8 cellular contexts compared by ENCODE assay signal in genomic region chr10:24882047-24882698, GRCh38.
DNase-seq lines count a peak whose midpoint lies in the region; ATAC-seq and TF ChIP-seq lines count a peak whose summit lies in the region.

No MANE protein-coding gene starts in this region.

- peak overlapping the region; percentile 41 for H3K27ac Mint-ChIP-seq in activated T-helper 17 cell treated with anti-CD3 and anti-CD28 coated beads, Interleukin-2, amount 50 U/mL, for 72 hours
- H3K27ac Mint-ChIP-seq in naive thymus-derived CD8-positive, alpha-beta T cell: peak overlapping the region; percentile 88 to 99 (median 96)
- no peak overlapping the region for H3K27ac Mint-ChIP-seq in WTC11

- no peak for TF ChIP-seq CTCF in WTC11 (IDR thresholded peaks at IDR 0.05)

- H3K4me3 Mint-ChIP-seq in activated T-helper 17 cell treated with anti-CD3 and anti-CD28 coated beads, Interleukin-2, amount 50 U/mL, for 72 hours: peak overlapping the region; percentile 50
- H3K4me3 Mint-ChIP-seq in naive thymus-derived CD8-positive, alpha-beta T cell: peak overlapping the region; percentile 70 to 90 (median 82)
- H3K4me3 Mint-ChIP-seq in WTC11: no peak overlapping the region

- peaks cover 4% of the 10 kb centered on the region for H3K9me3 Mint-ChIP-seq in activated T-helper 17 cell treated with anti-CD3 and anti-CD28 coated beads, Interleukin-2, amount 50 U/mL, for 72 hours
- peaks cover 0 to 3% (median 0%) of the 10 kb centered on the region in 9 donors for H3K9me3 Mint-ChIP-seq in naive thymus-derived CD8-positive, alpha-beta T cell
- H3K9me3 Mint-ChIP-seq in WTC11: no peaks in the 10 kb centered on the region

- peak; percentile 69 for ATAC-seq in GM18505 (IDR thresholded peaks at IDR 0.05; ENCODE audit: unreplicated experiment)
- ATAC-seq in HG03460 (IDR thresholded peaks at IDR 0.05; ENCODE audit: unreplicated experiment): peak; percentile 64
- peak; percentile 70 for ATAC-seq in activated T-helper 17 cell treated with anti-CD3 and anti-CD28 coated beads, Interleukin-2, amount 50 U/mL, for 72 hours (replicated peaks)
- peak; percentile 85 to 90 for ATAC-seq in naive thymus-derived CD8-positive, alpha-beta T cell
- ATAC-seq in WTC11: no peak
- no peak for ATAC-seq in SK-N-SH treated with all-trans-retinoic acid at 6 μM for 48 hours

- POLR2A ChIA-PET in naive thymus-derived CD8-positive, alpha-beta T cell (lab: Charles Lee): interaction anchor here (1.0 to 6.0 kb wide), 8 partner anchors 8 to 260 kb away, joined by 3 to 45 read pairs (median 5); partner anchors contain the start of gene ARHGAP21
- POLR2A ChIA-PET in WTC11 (lab: Charles Lee): no interaction called here

- peak in 9 of 10 donors; percentile 22 to 80 (median 60) for DNase-seq in naive thymus-derived CD8-positive, alpha-beta T cell
- DNase-seq in cerebellum (ENCODE audit: low spot score) (no peak), WTC11 (ENCODE audit: low spot score) (no peak), GF-D8 (lab: John Stamatoyannopoulos, UW) (no peak)

- CTCF ChIA-PET in WTC11 (lab: Charles Lee): no interaction called here

- no peaks in the 10 kb centered on the region for H3K27me3 Mint-ChIP-seq in activated T-helper 17 cell treated with anti-CD3 and anti-CD28 coated beads, Interleukin-2, amount 50 U/mL, for 72 hours
- H3K27me3 Mint-ChIP-seq in naive thymus-derived CD8-positive, alpha-beta T cell: no peaks in the 10 kb centered on the region
- H3K27me3 Mint-ChIP-seq in WTC11 (ENCODE audit: low read depth): no peaks in the 10 kb centered on the region

- peaks cover 12% of the 10 kb centered on the region for H3K4me1 Mint-ChIP-seq in activated T-helper 17 cell treated with anti-CD3 and anti-CD28 coated beads, Interleukin-2, amount 50 U/mL, for 72 hours
- peaks cover 13 to 67% (median 65%) of the 10 kb centered on the region in 4 donors for H3K4me1 Mint-ChIP-seq in naive thymus-derived CD8-positive, alpha-beta T cell
- H3K4me1 Mint-ChIP-seq in WTC11: peaks cover 27% of the 10 kb centered on the region

- no peak for TF ChIP-seq POLR2A in GM18505 (IDR thresholded peaks at IDR 0.05; ENCODE audit: borderline replicate concordance, extremely low read depth, insufficient read depth, insufficient read length)

- H3K36me3 Mint-ChIP-seq in activated T-helper 17 cell treated with anti-CD3 and anti-CD28 coated beads, Interleukin-2, amount 50 U/mL, for 72 hours (ENCODE audit: low read depth): no peaks in the 10 kb centered on the region
- peaks cover 0 to under 1% (median 0%) of the 10 kb centered on the region in 3 donors for H3K36me3 Mint-ChIP-seq in naive thymus-derived CD8-positive, alpha-beta T cell
- no peaks in the 10 kb centered on the region for H3K36me3 Mint-ChIP-seq in WTC11

TF ChIP-seq in WTC11, 78 proteins besides CTCF, POLR2A, EP300 and RAD21 (continues in another document):
- TF ChIP-seq ZNF121 (CRISPR knock-in tag; IDR thresholded peaks at IDR 0.05): no peak
- no peak for TF ChIP-seq ATF1 (CRISPR knock-in tag; IDR thresholded peaks at IDR 0.05)
- no peak for TF ChIP-seq MAX (CRISPR knock-in tag; IDR thresholded peaks at IDR 0.05)
- no peak for TF ChIP-seq NR1H2 (CRISPR knock-in tag; IDR thresholded peaks at IDR 0.05)
- no peak for TF ChIP-seq TP53 (CRISPR knock-in tag; IDR thresholded peaks at IDR 0.05)
- no peak for TF ChIP-seq ELF4 (CRISPR knock-in tag; IDR thresholded peaks at IDR 0.05; ENCODE audit: low read depth)
- TF ChIP-seq GABPB1 (CRISPR knock-in tag; IDR thresholded peaks at IDR 0.05): no peak
- TF ChIP-seq GTF2I (CRISPR knock-in tag; conservative IDR thresholded peaks at IDR 0.05): no peak
- no peak for TF ChIP-seq ZNF396 (CRISPR knock-in tag; IDR thresholded peaks at IDR 0.05; ENCODE audit: borderline replicate concordance)
- TF ChIP-seq ESRRA (CRISPR knock-in tag; IDR thresholded peaks at IDR 0.05; ENCODE audit: borderline replicate concordance): no peak
- TF ChIP-seq RELA (CRISPR knock-in tag; IDR thresholded peaks at IDR 0.05; ENCODE audit: borderline replicate concordance): no peak
- TF ChIP-seq ETV6 (CRISPR knock-in tag; IDR thresholded peaks at IDR 0.05): no peak
- no peak for TF ChIP-seq HMGXB4 (CRISPR knock-in tag; IDR thresholded peaks at IDR 0.05)
- TF ChIP-seq CBFB (CRISPR knock-in tag; IDR thresholded peaks at IDR 0.05; ENCODE audit: low read depth): no peak
- TF ChIP-seq PRRX2 (CRISPR knock-in tag; IDR thresholded peaks at IDR 0.05): no peak
- TF ChIP-seq JUN (CRISPR knock-in tag; IDR thresholded peaks at IDR 0.05): no peak
- TF ChIP-seq ATF3 (CRISPR knock-in tag; conservative IDR thresholded peaks at IDR 0.05): no peak
- no peak for TF ChIP-seq NFATC4 (CRISPR knock-in tag; IDR thresholded peaks at IDR 0.05)

TF ChIP-seq in SK-N-SH treated with all-trans-retinoic acid at 6 μM for 48 hours, 23 proteins besides CTCF, POLR2A, EP300 and RAD21:
- TF ChIP-seq CSDC2 (CRISPR knock-in tag; IDR thresholded peaks at IDR 0.05): no peak
- no peak for TF ChIP-seq TOX (CRISPR knock-in tag; IDR thresholded peaks at IDR 0.05; ENCODE audit: borderline replicate concordance)
- TF ChIP-seq POU6F1 (CRISPR knock-in tag; IDR thresholded peaks at IDR 0.05; ENCODE audit: borderline replicate concordance, low read depth): no peak

Comparison
In these comparisons a context has a peak if more than half of its experiments do, and no peak if none do; other contexts are left out.
1. ATAC-seq: peak in GM18505 (single experiment), HG03460 (single experiment), activated T-helper 17 cell treated with anti-CD3 and anti-CD28 coated beads, Interleukin-2, amount 50 U/mL, for 72 hours (single experiment) and naive thymus-derived CD8-positive, alpha-beta T cell (2 of 2); none in WTC11 (single experiment) and SK-N-SH treated with all-trans-retinoic acid at 6 μM for 48 hours (single experiment).
2. DNase-seq: peak in naive thymus-derived CD8-positive, alpha-beta T cell (9 of 10); none in cerebellum (single experiment), WTC11 (single experiment) and GF-D8 (single experiment).